1 cellular context compared by ENCODE assay signal in the genomic region with DNA sequence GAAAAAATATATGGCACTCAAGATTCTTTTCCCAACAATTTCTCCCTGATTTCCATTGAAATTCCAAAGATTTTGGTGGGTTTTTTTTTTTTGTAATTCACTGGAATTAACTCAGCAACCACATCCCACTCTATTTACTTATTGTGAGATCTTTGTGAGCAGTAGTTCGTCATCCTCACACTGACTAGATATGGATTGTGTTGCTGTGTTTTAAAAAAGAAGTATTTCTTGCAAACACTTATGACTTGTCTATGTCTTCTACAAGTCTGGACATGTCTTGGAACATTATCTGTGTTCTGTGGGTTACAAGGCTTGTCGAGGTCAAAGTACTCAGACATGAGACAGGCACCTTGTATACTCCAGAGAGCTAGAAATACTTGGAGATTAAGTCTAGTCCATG.
TF ChIP-seq lines count a peak whose summit lies in the region.

No MANE protein-coding gene starts in this region.

TF ChIP-seq in HepG2, 621 proteins besides CTCF, POLR2A, EP300 and RAD21 (continued from another document):
- TF ChIP-seq, protein P1, sequence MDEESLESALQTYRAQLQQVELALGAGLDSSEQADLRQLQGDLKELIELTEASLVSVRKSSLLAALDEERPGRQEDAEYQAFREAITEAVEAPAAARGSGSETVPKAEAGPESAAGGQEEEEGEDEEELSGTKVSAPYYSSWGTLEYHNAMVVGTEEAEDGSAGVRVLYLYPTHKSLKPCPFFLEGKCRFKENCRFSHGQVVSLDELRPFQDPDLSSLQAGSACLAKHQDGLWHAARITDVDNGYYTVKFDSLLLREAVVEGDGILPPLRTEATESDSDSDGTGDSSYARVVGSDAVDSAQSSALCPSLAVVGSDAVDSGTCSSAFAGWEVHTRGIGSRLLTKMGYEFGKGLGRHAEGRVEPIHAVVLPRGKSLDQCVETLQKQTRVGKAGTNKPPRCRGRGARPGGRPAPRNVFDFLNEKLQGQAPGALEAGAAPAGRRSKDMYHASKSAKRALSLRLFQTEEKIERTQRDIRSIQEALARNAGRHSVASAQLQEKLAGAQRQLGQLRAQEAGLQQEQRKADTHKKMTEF (CRISPR knock-in tag; IDR thresholded peaks at IDR 0.05), result no peak
- no peak for TF ChIP-seq ZNF468 (CRISPR knock-in tag; IDR thresholded peaks at IDR 0.05)
